In genomic region chr3:48551651-48552050, GRCh38 we compare ENCODE assay signal across 1 cellular context. TPM values are rescaled to one million over a fixed set of nuclear protein-coding genes. Genes with fewer than 3 reads are reported as not detected.
"Had no signal": no experiment of that assay in that cellular context is flagged by ENCODE, and none has a peak within 500 bp of the region (broad histone marks: within the 10 kb centered on the region; RNA-seq: fewer than 3 reads in every experiment).

No MANE protein-coding gene starts in this region.

RNA-seq across cellular contexts. Expression of gene UCN2, which starts 11.9 kb away (rescaled TPM):
- total RNA-seq: Right ventricle myocardium inferior had no signal
